ENCODE assay signal across 2 cellular contexts in the genomic region with DNA sequence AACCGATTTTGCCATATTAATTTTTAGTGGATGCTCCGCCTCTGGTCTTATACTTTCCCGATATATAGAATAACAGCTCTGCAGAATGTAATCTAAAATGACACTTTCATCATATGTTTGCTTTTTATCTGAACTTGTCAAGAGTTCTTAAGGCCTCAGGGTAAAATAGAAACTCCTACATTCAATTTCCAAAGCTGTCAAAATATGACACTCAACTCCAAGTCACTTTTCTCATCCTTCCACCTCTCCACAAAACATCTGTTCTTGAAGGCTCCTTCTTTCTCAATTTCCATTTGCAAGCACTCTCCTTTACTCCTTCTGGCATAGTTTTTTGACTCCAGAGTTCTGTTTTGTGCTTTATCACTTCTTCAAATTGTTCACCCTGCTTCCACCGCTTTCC.
A peak's percentile ranks its signal among the peaks of the same experiment; 100 is the strongest.
TF ChIP-seq lines count a peak whose summit lies in the region.

No MANE protein-coding gene starts in this region.

TF ChIP-seq in IMR-90, 13 proteins besides CTCF, POLR2A, EP300 and RAD21:
- no peak for TF ChIP-seq CHD1 (IDR thresholded peaks at IDR 0.05; ENCODE audit: low read depth, low read length)
- no peak for TF ChIP-seq SMC3 (IDR thresholded peaks at IDR 0.05; ENCODE audit: low read depth, low read length)
- TF ChIP-seq, protein P1, sequence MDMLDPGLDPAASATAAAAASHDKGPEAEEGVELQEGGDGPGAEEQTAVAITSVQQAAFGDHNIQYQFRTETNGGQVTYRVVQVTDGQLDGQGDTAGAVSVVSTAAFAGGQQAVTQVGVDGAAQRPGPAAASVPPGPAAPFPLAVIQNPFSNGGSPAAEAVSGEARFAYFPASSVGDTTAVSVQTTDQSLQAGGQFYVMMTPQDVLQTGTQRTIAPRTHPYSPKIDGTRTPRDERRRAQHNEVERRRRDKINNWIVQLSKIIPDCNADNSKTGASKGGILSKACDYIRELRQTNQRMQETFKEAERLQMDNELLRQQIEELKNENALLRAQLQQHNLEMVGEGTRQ (IDR thresholded peaks at IDR 0.05; ENCODE audit: low read depth, low read length) = no peak
- no peak for TF ChIP-seq FOS (IDR thresholded peaks at IDR 0.05; ENCODE audit: low read depth, low read length)
- TF ChIP-seq CEBPB (IDR thresholded peaks at IDR 0.05; ENCODE audit: low read depth, low read length) = no peak
- TF ChIP-seq, protein P2, sequence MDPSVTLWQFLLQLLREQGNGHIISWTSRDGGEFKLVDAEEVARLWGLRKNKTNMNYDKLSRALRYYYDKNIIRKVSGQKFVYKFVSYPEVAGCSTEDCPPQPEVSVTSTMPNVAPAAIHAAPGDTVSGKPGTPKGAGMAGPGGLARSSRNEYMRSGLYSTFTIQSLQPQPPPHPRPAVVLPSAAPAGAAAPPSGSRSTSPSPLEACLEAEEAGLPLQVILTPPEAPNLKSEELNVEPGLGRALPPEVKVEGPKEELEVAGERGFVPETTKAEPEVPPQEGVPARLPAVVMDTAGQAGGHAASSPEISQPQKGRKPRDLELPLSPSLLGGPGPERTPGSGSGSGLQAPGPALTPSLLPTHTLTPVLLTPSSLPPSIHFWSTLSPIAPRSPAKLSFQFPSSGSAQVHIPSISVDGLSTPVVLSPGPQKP (IDR thresholded peaks at IDR 0.05; ENCODE audit: borderline replicate concordance, low read depth, low read length) = no peak
- no peak for TF ChIP-seq MXI1 (IDR thresholded peaks at IDR 0.05; ENCODE audit: borderline replicate concordance, low read depth, low read length)
- no peak for TF ChIP-seq MAFK (IDR thresholded peaks at IDR 0.05; ENCODE audit: low read depth, low read length)
- no peak for TF ChIP-seq RFX5 (IDR thresholded peaks at IDR 0.05; ENCODE audit: low read depth, low read length)
- TF ChIP-seq NFE2L2 (IDR thresholded peaks at IDR 0.05; ENCODE audit: low read depth, low read length) = no peak
- no peak for TF ChIP-seq RCOR1 (IDR thresholded peaks at IDR 0.05; ENCODE audit: insufficient replicate concordance, low read length)
- TF ChIP-seq BHLHE40 (IDR thresholded peaks at IDR 0.05; ENCODE audit: low read depth, low read length) = no peak

TF ChIP-seq in neural cell, 6 proteins besides CTCF, POLR2A, EP300 and RAD21:
- TF ChIP-seq POLR2AphosphoS5 (IDR thresholded peaks at IDR 0.05) (peak; percentile 69), MXI1 (conservative IDR thresholded peaks at IDR 0.05; ENCODE audit: poor library complexity, severe bottlenecking) (no peak)
TF ChIP-seq in neural cell: peak in this region for 1.
